In the genomic region with DNA sequence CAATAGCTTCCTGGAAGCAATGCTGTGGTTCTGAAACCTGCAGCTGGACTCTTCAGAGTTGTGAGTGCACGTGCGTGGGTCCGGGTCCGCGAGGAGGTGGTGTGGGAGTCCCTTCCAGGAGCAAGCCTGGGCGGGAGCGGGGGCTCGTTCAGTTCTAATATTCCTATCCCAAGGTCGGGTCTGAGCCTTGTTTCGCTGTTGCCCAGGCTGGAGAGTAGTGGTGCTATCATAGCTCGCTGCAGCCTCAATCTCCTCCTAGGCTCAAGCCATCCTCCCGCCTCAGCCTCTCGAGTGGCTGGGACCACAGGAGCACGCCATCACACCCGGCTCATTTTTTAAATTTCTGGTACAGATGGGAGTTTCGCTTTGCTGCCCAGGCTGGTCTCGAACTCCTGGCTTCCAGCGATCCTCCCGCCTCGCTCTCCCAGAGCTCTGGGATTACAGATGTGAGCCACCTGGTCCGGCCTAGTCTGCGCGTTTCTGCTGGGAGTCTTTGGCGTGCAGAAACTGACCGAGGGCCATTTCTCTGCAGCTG, we compare ENCODE assay signal across 8 cellular contexts. TPM values are rescaled to one million over a fixed set of nuclear protein-coding genes. Genes with fewer than 3 reads are reported as not detected.
DNase-seq lines count a peak whose midpoint lies in the region; ATAC-seq and TF ChIP-seq lines count a peak whose summit lies in the region.

No MANE protein-coding gene starts in this region.

- peaks cover 18% of the 10 kb centered on the region for H3K4me1 Mint-ChIP-seq in CD14-positive monocyte
- H3K4me1 Mint-ChIP-seq in naive thymus-derived CD4-positive, alpha-beta T cell: peaks cover 10 to 36% (median 21%) of the 10 kb centered on the region in 7 donors

- peaks cover 20 to 31% (median 21%) of the 10 kb centered on the region in 3 donors for H3K27me3 Mint-ChIP-seq in CD14-positive monocyte (ENCODE audit: low read depth in 3 of 3)
- H3K27me3 Mint-ChIP-seq in naive thymus-derived CD4-positive, alpha-beta T cell: peaks cover 14 to 18% (median 17%) of the 10 kb centered on the region in 5 donors

- no peak for DNase-seq in CD14-positive monocyte (ENCODE audit: low spot score)
- no peak for DNase-seq in LNCaP clone FGC (ENCODE audit: low read depth)
- DNase-seq in choroid plexus epithelial cell (ENCODE audit: low read depth): no peak
- no peak for DNase-seq in naive thymus-derived CD4-positive, alpha-beta T cell
- DNase-seq in posterior vena cava (ENCODE audit: low spot score): no peak
- DNase-seq in SIG-M5 treated with dmso at 0.1 percent for 504 hours (lab: John Stamatoyannopoulos, UW; ENCODE audit: unreplicated experiment): no peak

- H3K9me3 Mint-ChIP-seq in CD14-positive monocyte: peaks cover 25 to 87% (median 62%) of the 10 kb centered on the region in 7 donors
- H3K9me3 Mint-ChIP-seq in naive thymus-derived CD4-positive, alpha-beta T cell: peaks cover 5 to 88% (median 45%) of the 10 kb centered on the region in 11 donors

- POLR2A ChIA-PET in naive thymus-derived CD4-positive, alpha-beta T cell (lab: Charles Lee): interaction anchor here (1.8 kb wide), 1 partner anchor 71 kb away, joined by 6 read pairs; the partner anchor contains the start of gene ZNF566

- peak overlapping the region; percentile 90 to 93 for H3K4me3 Mint-ChIP-seq in CD14-positive monocyte
- peak overlapping the region; percentile 89 to 96 (median 93) for H3K4me3 Mint-ChIP-seq in naive thymus-derived CD4-positive, alpha-beta T cell

- TF ChIP-seq CTCF in CD14-positive monocyte (IDR thresholded peaks at IDR 0.05): no peak
- TF ChIP-seq CTCF in LNCaP clone FGC (IDR thresholded peaks at IDR 0.05; ENCODE audit: control insufficient read depth, extremely low read depth, insufficient read depth): no peak
- TF ChIP-seq CTCF in choroid plexus epithelial cell (conservative IDR thresholded peaks at IDR 0.05; ENCODE audit: low read depth, low read length): no peak

- ATAC-seq in naive thymus-derived CD4-positive, alpha-beta T cell: peak; percentile 3
- ATAC-seq in HG02973 (IDR thresholded peaks at IDR 0.05; ENCODE audit: unreplicated experiment) (no peak), GM21825 (IDR thresholded peaks at IDR 0.05; ENCODE audit: unreplicated experiment) (no peak)

- H3K27ac ChIP-seq in naive thymus-derived CD4-positive, alpha-beta T cell (ENCODE audit: low read depth, low read length): peak overlapping the region; percentile 83

- intact Hi-C loops in CD14-positive monocyte (cut with micrococcal nuclease) (no loop called here), posterior vena cava (cut with DNase I) (no loop called here)
- intact Hi-C loops in naive thymus-derived CD4-positive, alpha-beta T cell (cut with micrococcal nuclease): loop anchor here (1.0 to 5.0 kb wide), 7 partner anchors 39 to 953 kb away; partner anchors contain the start of genes ZFP14 (in 2 of the 2), ZNF260 (in 2 of the 2), ZNF566 (in 2 of the 2) and ZNF527 (in 1 of the 2)

- H3K27me3 ChIP-seq in naive thymus-derived CD4-positive, alpha-beta T cell (ENCODE audit: control insufficient read depth in 2 of 2, insufficient read depth in 2 of 2, low read length in 2 of 2): peaks cover 0 to 9% of the 10 kb centered on the region in 2 donors

- peaks cover 0 to 35% (median 4%) of the 10 kb centered on the region in 3 experiments for H3K9me3 ChIP-seq in naive thymus-derived CD4-positive, alpha-beta T cell (ENCODE audit: control insufficient read depth in 2 of 3, low read length in 3 of 3)

- peaks cover 0 to 1% (median 0%) of the 10 kb centered on the region in 3 experiments for H3K36me3 ChIP-seq in naive thymus-derived CD4-positive, alpha-beta T cell (ENCODE audit: control insufficient read depth in 2 of 3, insufficient read depth in 3 of 3, low read length in 3 of 3)

- peaks cover 6 to 13% of the 10 kb centered on the region in 2 donors for H3K4me1 ChIP-seq in naive thymus-derived CD4-positive, alpha-beta T cell (ENCODE audit: control insufficient read depth in 2 of 2, insufficient read depth in 2 of 2, low read length in 2 of 2)

- H3K4me3 ChIP-seq in LNCaP clone FGC (ENCODE audit: low read depth, low read length) (peak overlapping the region; percentile 82), choroid plexus epithelial cell (ENCODE audit: low read depth, low read length) (peak overlapping the region; percentile 82)
- H3K4me3 ChIP-seq in naive thymus-derived CD4-positive, alpha-beta T cell (ENCODE audit: low read length): peak overlapping the region; percentile 82

- H3K36me3 Mint-ChIP-seq in CD14-positive monocyte: peaks cover 8 to 26% of the 10 kb centered on the region in 2 donors
- H3K36me3 Mint-ChIP-seq in naive thymus-derived CD4-positive, alpha-beta T cell: peaks cover 17 to 53% (median 39%) of the 10 kb centered on the region in 5 donors

- H3K27ac Mint-ChIP-seq in CD14-positive monocyte: peak overlapping the region in 4 of 7 donors; percentile 79 to 90 (median 90)
- H3K27ac Mint-ChIP-seq in naive thymus-derived CD4-positive, alpha-beta T cell: peak overlapping the region; percentile 82 to 95 (median 91)

- CTCF ChIA-PET in naive thymus-derived CD4-positive, alpha-beta T cell (lab: Charles Lee): no interaction called here

RNA-seq across cellular contexts. Expression of gene ZFP82, which starts 0.6 kb away (rescaled TPM):
- under 1 TPM; 0.33 to 0.46 TPM for polyA plus RNA-seq in CD14-positive monocyte
- 1 to 10 TPM; 2.2 to 8.2 (median 5.7) TPM for total RNA-seq in naive thymus-derived CD4-positive, alpha-beta T cell
- 10 to 100 TPM in 1 of 2 donors, 1 to 10 TPM in 1; 8.2 to 13.9 TPM for polyA plus RNA-seq in naive thymus-derived CD4-positive, alpha-beta T cell
- 1 to 10 TPM; 6.1 to 6.3 TPM for total RNA-seq in posterior vena cava

RNA-seq across cellular contexts. Expression of gene ZFP14, which starts 38.8 kb away (rescaled TPM):
- 1 to 10 TPM in 1 of 2 donors, under 1 TPM in 1; 0.72 to 1.1 TPM for polyA plus RNA-seq in CD14-positive monocyte
- 10 to 100 TPM in 2 of 5 experiments, 1 to 10 TPM in 3; 5.3 to 24.0 (median 9.2) TPM for total RNA-seq in naive thymus-derived CD4-positive, alpha-beta T cell
- polyA plus RNA-seq in naive thymus-derived CD4-positive, alpha-beta T cell: 1 to 10 TPM; 4.7 to 6.5 TPM
- total RNA-seq in posterior vena cava: 1 to 10 TPM; 3.9 to 4.3 TPM

Comparison
In these comparisons a context has a peak if more than half of its experiments do, and no peak if none do; other contexts are left out.
1. intact Hi-C loops: an anchor here in naive thymus-derived CD4-positive, alpha-beta T cell (1.0 to 5.0 kb wide); none called in CD14-positive monocyte and posterior vena cava.